6 cellular contexts compared by ENCODE assay signal in genomic region chr4:985123-985830, GRCh38. TPM values are rescaled to one million over a fixed set of nuclear protein-coding genes. Genes with fewer than 3 reads are reported as not detected.
DNase-seq lines count a peak whose midpoint lies in the region; TF ChIP-seq lines count a peak whose summit lies in the region.

No MANE protein-coding gene starts in this region.

- H3K9ac ChIP-seq in colonic mucosa (ENCODE audit: low read depth in 2 of 2, low read length in 2 of 2), result peak overlapping the region in 1 of 2 donors; percentile 65

- no peak overlapping the region for H3K27ac ChIP-seq in colonic mucosa

- TF ChIP-seq CTCF in BE2C (IDR thresholded peaks at IDR 0.05; ENCODE audit: low read depth, low read length) (no peak), colonic mucosa (IDR thresholded peaks at IDR 0.05) (no peak)

- H3K9me3 ChIP-seq in BE2C (no peaks in the 10 kb centered on the region), colonic mucosa (no peaks in the 10 kb centered on the region)

- H3K27me3 ChIP-seq in BE2C (peaks cover 14% of the 10 kb centered on the region), colonic mucosa (no peaks in the 10 kb centered on the region)

- H3K4me1 ChIP-seq in BE2C (no peaks in the 10 kb centered on the region), colonic mucosa (peaks cover 8% of the 10 kb centered on the region)

- no peaks in the 10 kb centered on the region for H3K36me3 ChIP-seq in BE2C
- no peaks in the 10 kb centered on the region for H3K36me3 ChIP-seq in colonic mucosa

- intact Hi-C loops in colonic mucosa (cut with DNase I), result no loop called here

- H3K4me3 ChIP-seq in BE2C (ENCODE audit: low read depth, low read length), result no peak overlapping the region
- H3K4me3 ChIP-seq in colonic mucosa, result peak overlapping the region; percentile 10

- DNase-seq in BE2C (peak; percentile 32), SW480 (ENCODE audit: low spot score) (peak; percentile 64), colonic mucosa (peak; percentile 89), retina (peak; percentile 36), dedifferentiated amniotic fluid mesenchymal stem cell (ENCODE audit: extremely low spot score) (no peak), putamen (ENCODE audit: low spot score) (no peak)

RNA-seq across cellular contexts. Expression of gene IDUA, which starts 1.6 kb away (rescaled TPM):
- 5.3 TPM for polyA plus RNA-seq in BE2C (2012; ENCODE audit: insufficient read depth, insufficient read length, low read depth)
- 10 to 100 TPM; 18.8 to 22.4 TPM for total RNA-seq in colonic mucosa

RNA-seq across cellular contexts. Expression of gene SLC26A1, which starts 7.9 kb away (rescaled TPM):
- 1.6 TPM for polyA plus RNA-seq in BE2C (2012; ENCODE audit: insufficient read depth, insufficient read length, low read depth)
- 1 to 10 TPM in 1 of 2 donors, under 1 TPM in 1; 0.77 to 3.8 TPM for total RNA-seq in colonic mucosa

RNA-seq across cellular contexts. Expression of gene DGKQ, which starts 11.9 kb away (rescaled TPM):
- polyA plus RNA-seq in BE2C (2012; ENCODE audit: insufficient read depth, insufficient read length, low read depth), result 22.7 TPM
- 10 to 100 TPM; 39.4 to 68.2 TPM for total RNA-seq in colonic mucosa

RNA-seq across cellular contexts. Expression of gene FGFRL1, which starts 26.1 kb away (rescaled TPM):
- 0.19 TPM for polyA plus RNA-seq in BE2C (2012; ENCODE audit: insufficient read depth, insufficient read length, low read depth)
- total RNA-seq in colonic mucosa, result 10 to 100 TPM; 16.0 to 34.7 TPM

RNA-seq across cellular contexts. Expression of gene TMEM175, which starts 53.0 kb away (rescaled TPM):
- polyA plus RNA-seq in BE2C (2012; ENCODE audit: insufficient read depth, insufficient read length, low read depth), result 146 TPM
- 10 to 100 TPM; 17.7 to 30.2 TPM for total RNA-seq in colonic mucosa

Comparison
In these comparisons a context has a peak if more than half of its experiments do, and no peak if none do; other contexts are left out.
1. DNase-seq: peak in BE2C (single experiment), SW480 (single experiment), colonic mucosa (single experiment) and retina (single experiment); none in dedifferentiated amniotic fluid mesenchymal stem cell (single experiment) and putamen (single experiment).